Comparison of ENCODE assay signal across 8 cellular contexts in genomic region chr1:50704126-50704525, GRCh38.
DNase-seq lines count a peak whose midpoint lies in the region; ATAC-seq and TF ChIP-seq lines count a peak whose summit lies in the region.

No MANE protein-coding gene starts in this region.

- H3K27ac ChIP-seq in sigmoid colon = no peak overlapping the region

- no peaks in the 10 kb centered on the region for H3K36me3 ChIP-seq in sigmoid colon

- 17 to 38% methylated on average over 1 of the region's 1 CpG for WGBS in sigmoid colon, 2 donors

- DNase-seq in AG08395 (ENCODE audit: low spot score) = peak; percentile 63
- DNase-seq in NB4 (ENCODE audit: low read depth) = peak; percentile 44
- peak; percentile 24 for DNase-seq in SKM-1 treated with dmso at 0.1 percent for 144 hours (lab: John Stamatoyannopoulos, UW; ENCODE audit: unreplicated experiment)
- peak; percentile 12 to 62 for DNase-seq in foreskin fibroblast
- no peak for DNase-seq in sigmoid colon
- no peak for DNase-seq in sciatic nerve (ENCODE audit: low spot score)
- no peak for DNase-seq in 8988T

- TF ChIP-seq CTCF in GM12872 (IDR thresholded peaks at IDR 0.05; ENCODE audit: insufficient read depth, low read depth, low read length) = peak; percentile 72
- peak; percentile 65 for TF ChIP-seq CTCF in NB4 (IDR thresholded peaks at IDR 0.05; ENCODE audit: low read depth, low read length)
- peak; percentile 84 for TF ChIP-seq CTCF in foreskin fibroblast (IDR thresholded peaks at IDR 0.05; ENCODE audit: low read depth, low read length)
- peak; percentile 17 to 71 (median 58) for TF ChIP-seq CTCF in sigmoid colon (IDR thresholded peaks at IDR 0.05)

- TF ChIP-seq POLR2A in NB4 (IDR thresholded peaks at IDR 0.05; ENCODE audit: extremely low read depth, insufficient read length) (no peak), sigmoid colon (IDR thresholded peaks at IDR 0.05) (no peak)

- intact Hi-C loops in sigmoid colon (cut with DNase I) = no loop called here
- intact Hi-C loops in sciatic nerve (cut with DNase I) = loop anchor here (10.0 kb wide), 1 partner anchor 339 kb away; no protein-coding TSS in a partner anchor

- no peak for ATAC-seq in sciatic nerve

- no peaks in the 10 kb centered on the region for H3K9me3 ChIP-seq in sigmoid colon

- no peak for TF ChIP-seq EP300 in sigmoid colon (IDR thresholded peaks at IDR 0.05)

- H3K27me3 ChIP-seq in sigmoid colon = no peaks in the 10 kb centered on the region

- H3K4me3 ChIP-seq in NB4 (ENCODE audit: low read depth, low read length) = no peak overlapping the region
- H3K4me3 ChIP-seq in foreskin fibroblast (ENCODE audit: low read depth in 1 of 2, low read length in 2 of 2) = no peak overlapping the region
- H3K4me3 ChIP-seq in sigmoid colon = no peak overlapping the region

- peaks cover 0 to 24% (median 3%) of the 10 kb centered on the region in 4 donors for H3K4me1 ChIP-seq in sigmoid colon

Comparison
In these comparisons a context has a peak if more than half of its experiments do, and no peak if none do; other contexts are left out.
1. DNase-seq: peak in AG08395 (single experiment), NB4 (single experiment), SKM-1 treated with dmso at 0.1 percent for 144 hours (single experiment) and foreskin fibroblast (2 of 2); none in sigmoid colon (single experiment), sciatic nerve (single experiment) and 8988T (single experiment).
2. Peak in every context shown above with its lines, with median percentiles within 50 percentile points of each other: CTCF ChIP-seq.